Comparison of ENCODE assay signal across 31 cellular contexts in the genomic region with DNA sequence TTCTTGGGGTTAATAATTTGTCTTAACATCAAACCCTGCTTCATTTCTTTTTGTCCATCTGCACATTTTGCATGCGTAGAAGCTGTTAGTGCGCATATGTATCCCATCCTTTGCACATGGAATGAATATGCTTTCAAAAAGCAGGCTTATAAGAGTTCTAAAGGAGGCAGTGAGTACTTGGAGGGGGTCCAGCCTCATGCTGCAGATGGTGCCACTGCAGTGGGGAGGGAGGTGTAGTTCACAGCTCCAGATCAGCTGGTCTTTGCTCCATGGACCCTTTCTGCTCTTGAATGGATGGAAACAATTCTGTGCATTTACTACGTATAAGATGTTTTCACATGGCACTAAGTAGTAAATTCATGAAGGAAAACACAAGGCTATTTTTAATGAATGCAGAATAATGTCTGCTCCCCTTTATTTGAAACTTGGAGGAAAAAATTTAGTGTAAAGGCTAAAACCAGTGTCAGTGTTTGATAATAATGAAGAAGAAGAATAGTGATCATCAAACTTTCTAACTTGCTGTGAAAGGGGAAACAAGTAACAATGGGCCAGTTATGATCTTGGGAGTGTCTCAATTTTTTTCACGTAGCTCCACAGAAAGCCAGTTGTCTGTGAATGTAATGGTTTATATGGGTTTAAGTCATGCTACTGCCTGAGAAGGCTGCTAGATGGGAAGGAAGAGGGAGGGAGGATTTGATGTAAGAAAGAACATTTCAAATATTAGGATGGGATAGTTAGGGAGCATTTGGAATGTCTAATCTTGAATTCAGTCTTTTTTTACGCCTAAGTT.
"Had no signal": no experiment of that assay in that cellular context is flagged by ENCODE, and none has a peak within 500 bp of the region (broad histone marks: within the 10 kb centered on the region; RNA-seq: fewer than 3 reads in every experiment).

No MANE protein-coding gene starts in this region.

- H3K4me1 Mint-ChIP-seq: activated B cell treated with CpG ODN at 0.5 μM for 24 hours; activated CD4-positive, alpha-beta T cell treated with anti-CD3 and anti-CD28 coated beads, Interleukin-2, amount 10 ng/mL, durations not matched to agents 24 days and 14 days; activated CD8-positive, alpha-beta memory T cell treated with anti-CD3 and anti-CD28 coated beads, Interleukin-2, amount 10 ng/mL, durations not matched to agents 7 days and 5 days; activated naive CD8-positive, alpha-beta T cell treated with anti-CD3 and anti-CD28 coated beads, Interleukin-2, amount 50 U/mL, for 24 hours had no signal

- DNase-seq: activated B cell treated with CpG ODN at 0.5 μM for 24 hours; activated CD4-positive, alpha-beta T cell treated with anti-CD3 and anti-CD28 coated beads for 1 hour; activated CD4-positive, alpha-beta T cell treated with anti-CD3 and anti-CD28 coated beads, Interleukin-2, amount 10 ng/mL, durations not matched to agents 24 days and 14 days; activated CD4-positive, alpha-beta T cell treated with anti-CD3 and anti-CD28 coated beads, Interleukin-2, amount 50 U/mL, for 48 hours; activated CD8-positive, alpha-beta memory T cell treated with anti-CD3 and anti-CD28 coated beads, Interleukin-2, amount 10 ng/mL, durations not matched to agents 7 days and 5 days; activated effector memory CD4-positive, alpha-beta T cell treated with anti-CD3 and anti-CD28 coated beads, Interleukin-2, amount 50 U/mL, for 16 hours; activated naive CD4-positive, alpha-beta T cell treated with Interleukin-2 at 50 U/mL for 16 hours; activated naive CD8-positive, alpha-beta T cell treated with anti-CD3 and anti-CD28 coated beads, Interleukin-2, amount 50 U/mL, for 24 hours; activated T-cell treated with anti-CD3 and anti-CD28 coated beads, Interleukin-2, amount 50 U/mL, for 24 hours; amniotic stem cell; body of pancreas; central memory CD4-positive, alpha-beta T cell; MG63; NCI-H1092 treated with DMSO at 0.1 percent for 48 hours; NCI-H1417 treated with DMSO at 0.1 percent for 48 hours; NCI-H1694; NCI-H2029; NCI-H2107; NCI-H2171 treated with DMSO at 0.1 percent for 48 hours; NCI-H226; NCI-H526; NCI-H774; NK-92 treated with Interleukin-12 subunit alpha and Interleukin-12 subunit beta, amount 100 ng/mL, for 24 hours; PC-3; SHP77; T-helper 17 cell; T-helper 9 cell had no signal

- FAIRE-seq: bronchial epithelial cell, RCC 7860, TTC549 had no signal

- H3K27ac Mint-ChIP-seq: activated B cell treated with CpG ODN at 0.5 μM for 24 hours; activated CD4-positive, alpha-beta T cell treated with anti-CD3 and anti-CD28 coated beads, Interleukin-2, amount 10 ng/mL, durations not matched to agents 24 days and 14 days; activated CD8-positive, alpha-beta memory T cell treated with anti-CD3 and anti-CD28 coated beads, Interleukin-2, amount 10 ng/mL, durations not matched to agents 7 days and 5 days; activated naive CD4-positive, alpha-beta T cell treated with anti-CD3 and anti-CD28 coated beads, Interleukin-2, amount 50 U/mL, for 72 hours; activated naive CD8-positive, alpha-beta T cell treated with anti-CD3 and anti-CD28 coated beads, Interleukin-2, amount 50 U/mL, for 24 hours; activated T-cell treated with anti-CD3 and anti-CD28 coated beads, Interleukin-2, amount 50 U/mL, for 24 hours; T-helper 17 cell had no signal

- H3K36me3 Mint-ChIP-seq: activated CD8-positive, alpha-beta memory T cell treated with anti-CD3 and anti-CD28 coated beads, Interleukin-2, amount 10 ng/mL, durations not matched to agents 7 days and 5 days; activated naive CD4-positive, alpha-beta T cell treated with anti-CD3 and anti-CD28 coated beads, Interleukin-2, amount 50 U/mL, for 72 hours had no signal

- H3K4me3 Mint-ChIP-seq: activated B cell treated with CpG ODN at 0.5 μM for 24 hours; activated CD4-positive, alpha-beta T cell treated with anti-CD3 and anti-CD28 coated beads, Interleukin-2, amount 10 ng/mL, durations not matched to agents 24 days and 14 days; activated CD8-positive, alpha-beta memory T cell treated with anti-CD3 and anti-CD28 coated beads, Interleukin-2, amount 10 ng/mL, durations not matched to agents 7 days and 5 days; activated naive CD8-positive, alpha-beta T cell treated with anti-CD3 and anti-CD28 coated beads, Interleukin-2, amount 50 U/mL, for 24 hours; activated T-cell treated with anti-CD3 and anti-CD28 coated beads, Interleukin-2, amount 50 U/mL, for 24 hours; T-helper 17 cell had no signal

- ATAC-seq: activated CD8-positive, alpha-beta memory T cell treated with anti-CD3 and anti-CD28 coated beads, Interleukin-2, amount 10 ng/mL, durations not matched to agents 7 days and 5 days; activated naive CD4-positive, alpha-beta T cell treated with anti-CD3 and anti-CD28 coated beads, Interleukin-2, amount 50 U/mL, for 72 hours; activated naive CD8-positive, alpha-beta T cell treated with anti-CD3 and anti-CD28 coated beads, Interleukin-2, amount 50 U/mL, for 24 hours; body of pancreas; PC-3; T-helper 17 cell had no signal

- H3K9me3 Mint-ChIP-seq: activated B cell treated with CpG ODN at 0.5 μM for 24 hours; activated CD4-positive, alpha-beta T cell treated with anti-CD3 and anti-CD28 coated beads, Interleukin-2, amount 10 ng/mL, durations not matched to agents 24 days and 14 days; activated naive CD8-positive, alpha-beta T cell treated with anti-CD3 and anti-CD28 coated beads, Interleukin-2, amount 50 U/mL, for 24 hours; activated T-cell treated with anti-CD3 and anti-CD28 coated beads, Interleukin-2, amount 50 U/mL, for 24 hours had no signal
